In genomic region chr7:103809229-103809994, GRCh38 we compare ENCODE assay signal across 26 cellular contexts.
DNase-seq lines count a peak whose midpoint lies in the region; ATAC-seq, FAIRE-seq and TF ChIP-seq lines count a peak whose summit lies in the region.
"Had no signal": no experiment of that assay in that cellular context is flagged by ENCODE, and none has a peak within 500 bp of the region (broad histone marks: within the 10 kb centered on the region; RNA-seq: fewer than 3 reads in every experiment).

No MANE protein-coding gene starts in this region.

- H3K9me3 ChIP-seq in GM12878 (replicated peaks; ENCODE audit: control insufficient read depth, insufficient read depth, low read length), result no peaks in the 10 kb centered on the region
- H3K9me3 ChIP-seq in mesenchymal stem cell (ENCODE audit: control insufficient read depth, low read length), result no peaks in the 10 kb centered on the region
- no peaks in the 10 kb centered on the region for H3K9me3 ChIP-seq in breast epithelium
- H3K9me3 ChIP-seq in aorta (ENCODE audit: control insufficient read depth, low read length), result no peaks in the 10 kb centered on the region
- H3K9me3 ChIP-seq: lower lobe of right lung, Peyer's patch, SJSA1, tibial nerve had no signal

- peak; percentile 76 for ATAC-seq in GM23338
- ATAC-seq in GM12878, result peak; percentile 59
- ATAC-seq in aorta (ENCODE audit: low FRiP score), result no peak
- ATAC-seq: lower lobe of right lung, sciatic nerve had no signal

- no peak overlapping the region for H2BK15ac ChIP-seq in mesenchymal stem cell (ENCODE audit: low read depth, poor library complexity, severe bottlenecking)

- H3K36me3 Mint-ChIP-seq in GM23338 (ENCODE audit: low read depth), result no peaks in the 10 kb centered on the region
- H3K36me3 Mint-ChIP-seq: activated CD4-positive, alpha-beta memory T cell treated with anti-CD3 and anti-CD28 coated beads for 36 hours; CD8-positive, alpha-beta memory T cell; immature natural killer cell had no signal

- FAIRE-seq in GM12891 (lab: Jason Lieb, UNC) (no peak), GM12878 (lab: Jason Lieb, UNC) (no peak)
- FAIRE-seq: astrocyte had no signal

- no peaks in the 10 kb centered on the region for H3K9me2 ChIP-seq in GM23338 (ENCODE audit: insufficient read depth)

- no peak overlapping the region for H3K9ac ChIP-seq in GM12878 (ENCODE audit: control insufficient read depth, insufficient read depth, low read length)
- H3K9ac ChIP-seq in mesenchymal stem cell (ENCODE audit: low read length), result no peak overlapping the region

- H4K91ac ChIP-seq in mesenchymal stem cell (ENCODE audit: low read length), result no peak overlapping the region

- no peak overlapping the region for H3K4ac ChIP-seq in mesenchymal stem cell (ENCODE audit: low read depth in 1 of 2, low read length in 2 of 2)

- H4K20me1 ChIP-seq in GM23338 (replicated peaks; ENCODE audit: insufficient read depth) (no peaks in the 10 kb centered on the region; the same call in 1 of the 2 replicates), GM12878 (ENCODE audit: control insufficient read depth, insufficient read depth) (no peaks in the 10 kb centered on the region)

- H3K79me2 ChIP-seq in GM23338 (replicated peaks; ENCODE audit: insufficient read depth), result no peaks in the 10 kb centered on the region
- H3K79me2 ChIP-seq in GM12878 (ENCODE audit: control insufficient read depth, insufficient read depth, low read length), result no peaks in the 10 kb centered on the region

- intact Hi-C loops in GM12878 (cut with micrococcal nuclease; ENCODE audit: unreplicated experiment), result no loop called here
- intact Hi-C loops in breast epithelium (cut with DNase I; ENCODE audit: low total_unique reads), result no loop called here
- intact Hi-C loops in aorta (cut with DNase I), result no loop called here

- no peaks in the 10 kb centered on the region for H3K79me1 ChIP-seq in mesenchymal stem cell (replicated peaks; ENCODE audit: low read length, poor library complexity, severe bottlenecking)

- H2AFZ ChIP-seq in GM23338 (peak overlapping the region; percentile 20; the same call in 1 of the 2 replicates), GM12878 (ENCODE audit: control insufficient read depth, low read depth, low read length) (no peak overlapping the region), mesenchymal stem cell (ENCODE audit: low read depth, low read length) (no peak overlapping the region)

- no peak for TF ChIP-seq RAD21 in GM12878 (IDR thresholded peaks at IDR 0.05; ENCODE audit: insufficient read depth, low read depth, low read length)

- H2BK12ac ChIP-seq in mesenchymal stem cell (ENCODE audit: low read length in 2 of 2), result no peak overlapping the region

- H3K27ac ChIP-seq in GM23338 (ENCODE audit: low read depth) (no peak overlapping the region), GM12878 (ENCODE audit: control insufficient read depth, insufficient read depth) (no peak overlapping the region), mesenchymal stem cell (ENCODE audit: low read length, poor library complexity, severe bottlenecking) (peak overlapping the region; percentile 82), breast epithelium (no peak overlapping the region), aorta (ENCODE audit: low read depth in 1 of 2, low read length in 2 of 2) (no peak overlapping the region)
- H3K27ac ChIP-seq: lower lobe of right lung, SJSA1, WERI-Rb-1 had no signal

- no peak overlapping the region for H2AK5ac ChIP-seq in mesenchymal stem cell (ENCODE audit: low read length, severe bottlenecking)

- RAD21 ChIA-PET in GM12878 (lab: Charles Lee; ENCODE audit: unreplicated experiment), result no interaction called here

- DNase-seq in GM12891 (ENCODE audit: insufficient read length, low spot score), result no peak
- peak; percentile 23 for DNase-seq in GM23338 (ENCODE audit: low spot score)
- no peak for DNase-seq in GM12878 (ENCODE audit: low read depth, low spot score)
- DNase-seq in mesenchymal stem cell, result no peak
- no peak for DNase-seq in breast epithelium (ENCODE audit: low spot score in 2 of 2)
- no peak for DNase-seq in T-helper 9 cell
- DNase-seq in stimulated activated naive CD4-positive, alpha-beta T cell (lab: John Stamatoyannopoulos, UW), result no peak
- DNase-seq in aorta, result no peak
- DNase-seq: activated CD4-positive, alpha-beta memory T cell treated with anti-CD3 and anti-CD28 coated beads for 36 hours; activated naive CD4-positive, alpha-beta T cell treated with anti-CD3 and anti-CD28 coated beads, Interleukin-2, amount 50 U/mL, for 16 hours; activated T-cell treated with anti-CD3 and anti-CD28 coated beads, Interleukin-2, amount 50 U/mL, for 1 hour; CD8-positive, alpha-beta memory T cell; endodermal cell; glutamatergic neuron; immature natural killer cell; lower lobe of right lung; NCI-H1436; NCI-H226; Peyer's patch; stimulated activated naive CD4-positive, alpha-beta T cell treated with Interleukin-2 at 50 U/mL for 16 hours; T-helper 2 cell; WERI-Rb-1 had no signal

- H3K27ac Mint-ChIP-seq in GM23338, result peak overlapping the region; percentile 9
- H3K27ac Mint-ChIP-seq: activated CD4-positive, alpha-beta memory T cell treated with anti-CD3 and anti-CD28 coated beads for 36 hours; CD8-positive, alpha-beta memory T cell; endodermal cell; immature natural killer cell had no signal

- BruUV-seq in GM12878 (replicated peaks; lab: Mats Ljungman, UMichigan), result no TSS peak

- H3K4me3 ChIP-seq in GM23338 (no peak overlapping the region), GM12878 (no peak overlapping the region), mesenchymal stem cell (ENCODE audit: insufficient read depth in 1 of 2, low read depth in 1 of 2, low read length in 2 of 2) (no peak overlapping the region), breast epithelium (no peak overlapping the region), aorta (ENCODE audit: low read length in 2 of 2) (no peak overlapping the region)
- H3K4me3 ChIP-seq: lower lobe of right lung, Peyer's patch, SJSA1, tibial nerve had no signal

- 17% methylated on average over 6 of the region's 6 CpGs for WGBS in GM12878 (ENCODE audit: insufficient coverage, insufficient replicate concordance, low lambda C conversion rate, missing lambda C conversion rate)
- WGBS in mesenchymal stem cell, result 45% methylated on average over 5 of the region's 6 CpGs
- 42 to 56% methylated on average over 6 of the region's 6 CpGs for WGBS in aorta, 2 donors

- no peak for TF ChIP-seq EP300 in GM12878 (IDR thresholded peaks at IDR 0.05; ENCODE audit: borderline replicate concordance in 1 of 2, control insufficient read depth in 1 of 2, low read depth in 2 of 2, low read length in 2 of 2)

- SMC1A ChIA-PET in GM12878 (lab: Charles Lee; ENCODE audit: uncharacterized antibody, unreplicated experiment), result interaction anchor here (1.0 kb wide), 1 partner anchor 11 kb away, joined by 3 read pairs; no protein-coding TSS in a partner anchor

- H3K27me3 Mint-ChIP-seq in GM23338 (ENCODE audit: insufficient read depth, low read depth, poor library complexity), result no peaks in the 10 kb centered on the region
- H3K27me3 Mint-ChIP-seq: activated CD4-positive, alpha-beta memory T cell treated with anti-CD3 and anti-CD28 coated beads for 36 hours had no signal

- no peak overlapping the region for H3K18ac ChIP-seq in mesenchymal stem cell (ENCODE audit: low read depth in 1 of 2, low read length in 2 of 2)

- H3K4me3 Mint-ChIP-seq in GM23338, result peak overlapping the region; percentile 8; the same call in 2 of the 3 replicates
- H3K4me3 Mint-ChIP-seq: activated CD4-positive, alpha-beta memory T cell treated with anti-CD3 and anti-CD28 coated beads for 36 hours; CD8-positive, alpha-beta memory T cell; endodermal cell; immature natural killer cell had no signal

- TF ChIP-seq POLR2A in GM12891 (IDR thresholded peaks at IDR 0.05; ENCODE audit: low read depth, low read length) (no peak), GM12878 (IDR thresholded peaks at IDR 0.05; ENCODE audit: low read depth, low read length) (no peak), breast epithelium (IDR thresholded peaks at IDR 0.05) (no peak)

- peaks cover 44% of the 10 kb centered on the region for H3K4me1 Mint-ChIP-seq in GM23338
- H3K4me1 Mint-ChIP-seq: immature natural killer cell had no signal

- TF ChIP-seq CTCF in GM23338 (conservative IDR thresholded peaks at IDR 0.05; ENCODE audit: low read depth in 2 of 2) (no peak), GM12878 (IDR thresholded peaks at IDR 0.05 in 2 of 3, conservative IDR thresholded peaks at IDR 0.05 in 1 of 3; ENCODE audit: control insufficient read depth in 2 of 3, extremely low read depth in 1 of 3, insufficient read depth in 1 of 3, low read depth in 3 of 3, low read length in 3 of 3) (no peak), breast epithelium (IDR thresholded peaks at IDR 0.05) (no peak)

- 0 out of 3 replicates have a peak, but pooled peaks cover 2% of the 10 kb centered on the region for H3K9me3 Mint-ChIP-seq in GM23338
- H3K9me3 Mint-ChIP-seq: activated CD4-positive, alpha-beta memory T cell treated with anti-CD3 and anti-CD28 coated beads for 36 hours; CD8-positive, alpha-beta memory T cell; endodermal cell had no signal

- H3K4me2 ChIP-seq in GM23338 (peak overlapping the region; percentile 4), GM12878 (ENCODE audit: control insufficient read depth, insufficient read depth) (no peak overlapping the region), mesenchymal stem cell (ENCODE audit: low read length, poor library complexity, severe bottlenecking) (no peak overlapping the region)

- H2BK120ac ChIP-seq in mesenchymal stem cell (ENCODE audit: low read depth, low read length), result no peak overlapping the region

- H2BK5ac ChIP-seq in mesenchymal stem cell (ENCODE audit: low read depth, low read length, poor library complexity, severe bottlenecking), result no peak overlapping the region

- in situ Hi-C loops in GM12878 (cut with MboI), result no loop called here

- POLR2A ChIA-PET in GM12878 (lab: Charles Lee), result no interaction called here

- H3F3A ChIP-seq in GM23338 (replicated peaks; ENCODE audit: low read depth), result no peaks in the 10 kb centered on the region

- no peak overlapping the region for H3K23ac ChIP-seq in mesenchymal stem cell (ENCODE audit: low read length in 2 of 2)

- H4K8ac ChIP-seq in mesenchymal stem cell (ENCODE audit: low read length), result no peak overlapping the region

- no peaks in the 10 kb centered on the region for H3K36me3 ChIP-seq in GM23338 (ENCODE audit: insufficient read depth)
- H3K36me3 ChIP-seq in GM12878 (ENCODE audit: control insufficient read depth in 2 of 2, insufficient read depth in 2 of 2, low read length in 1 of 2), result no peaks in the 10 kb centered on the region
- H3K36me3 ChIP-seq in mesenchymal stem cell (ENCODE audit: control insufficient read depth in 1 of 2, insufficient read depth in 2 of 2, low read depth in 1 of 2, low read length in 2 of 2), result no peaks in the 10 kb centered on the region
- H3K36me3 ChIP-seq in breast epithelium, result no peaks in the 10 kb centered on the region
- no peaks in the 10 kb centered on the region for H3K36me3 ChIP-seq in aorta (ENCODE audit: control insufficient read depth in 1 of 2, insufficient read depth in 2 of 2, low read length in 1 of 2)
- H3K36me3 ChIP-seq: lower lobe of right lung, Peyer's patch, SJSA1, tibial nerve, WERI-Rb-1 had no signal

- H3K27me3 ChIP-seq in GM23338 (ENCODE audit: insufficient read depth), result no peaks in the 10 kb centered on the region
- H3K27me3 ChIP-seq in GM12878 (replicated peaks in 1 of 2; ENCODE audit: control insufficient read depth in 2 of 2, insufficient read depth in 2 of 2, low read length in 1 of 2), result no peaks in the 10 kb centered on the region; a peak in 1 of 4 replicates
- H3K27me3 ChIP-seq in mesenchymal stem cell (ENCODE audit: control insufficient read depth in 1 of 2, insufficient read depth in 1 of 2, low read length in 2 of 2), result no peaks in the 10 kb centered on the region
- no peaks in the 10 kb centered on the region for H3K27me3 ChIP-seq in breast epithelium
- H3K27me3 ChIP-seq in aorta (ENCODE audit: control insufficient read depth in 1 of 2, insufficient read depth in 2 of 2, low read length in 1 of 2), result peaks cover 0 to 1% of the 10 kb centered on the region in 2 donors
- H3K27me3 ChIP-seq: Peyer's patch, SJSA1, tibial nerve had no signal

- no peak overlapping the region for H3K14ac ChIP-seq in mesenchymal stem cell (ENCODE audit: low read length in 2 of 2)

- H3K4me1 ChIP-seq in GM23338 (ENCODE audit: insufficient read depth) (peaks cover 13% of the 10 kb centered on the region), GM12878 (ENCODE audit: control insufficient read depth, insufficient read depth, low read length) (no peaks in the 10 kb centered on the region), mesenchymal stem cell (ENCODE audit: control insufficient read depth, insufficient read depth, low read depth, low read length) (peaks cover 5% of the 10 kb centered on the region), breast epithelium (no peaks in the 10 kb centered on the region), aorta (ENCODE audit: control insufficient read depth in 1 of 2, insufficient read depth in 2 of 2, low read length in 2 of 2) (no peaks in the 10 kb centered on the region)
- H3K4me1 ChIP-seq: lower lobe of right lung, Peyer's patch, SJSA1 had no signal

- CTCF ChIA-PET in GM12878 (lab: Yijun Ruan, JAX), result no interaction called here
